In genomic region chr12:27130284-27130683, GRCh38 we compare ENCODE assay signal across 12 cellular contexts. TPM values are rescaled to one million over a fixed set of nuclear protein-coding genes. Genes with fewer than 3 reads are reported as not detected.
"Had no signal": no experiment of that assay in that cellular context is flagged by ENCODE, and none has a peak within 500 bp of the region (broad histone marks: within the 10 kb centered on the region; RNA-seq: fewer than 3 reads in every experiment).

No MANE protein-coding gene starts in this region.

RNA-seq across cellular contexts. Expression of gene C12orf71, which starts 47.9 kb away (rescaled TPM):
- total RNA-seq: OCI-LY7; PC-9; Peyer's patch; Right ventricle myocardium inferior; Right ventricle myocardium superior; RPMI7951; SJCRH30; SJSA1; SK-MEL-5; T-cell; T-helper 1 cell treated with Interleukin-12 subunit alpha and Interleukin-12 subunit beta and Interleukin-4 antibody, amounts not matched to agents 30 ng/mL and 1 ng/mL, for 36 hours had no signal
- polyA plus RNA-seq: SK-N-SH had no signal
